ENCODE assay signal across 8 cellular contexts in the genomic region with DNA sequence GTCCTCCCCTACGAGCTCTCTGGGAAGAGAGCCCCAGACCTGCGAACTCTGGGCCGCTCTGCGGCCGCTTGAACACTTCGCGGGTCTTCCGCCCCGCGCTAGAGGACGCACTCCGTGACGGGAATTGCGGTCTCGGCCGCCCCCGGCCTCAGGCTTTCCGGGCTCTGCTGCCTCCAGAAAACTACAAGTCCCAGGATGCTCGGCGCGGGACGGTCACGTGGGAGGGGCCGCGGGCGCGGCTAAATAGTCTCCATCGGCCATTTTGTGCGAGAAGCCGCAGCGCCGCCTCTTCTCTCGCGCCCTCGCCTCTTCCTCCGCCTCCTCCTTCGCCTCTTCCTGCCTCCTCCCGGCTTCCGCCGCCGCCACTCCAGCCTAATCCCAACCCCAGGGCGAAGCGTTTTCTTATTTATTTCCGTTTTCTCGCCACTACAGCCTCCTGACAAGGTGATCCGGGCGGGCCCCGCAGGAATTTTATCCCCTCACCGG. TPM values are rescaled to one million over a fixed set of nuclear protein-coding genes. Genes with fewer than 3 reads are reported as not detected.
DNase-seq lines count a peak whose midpoint lies in the region; ATAC-seq, FAIRE-seq and TF ChIP-seq lines count a peak whose summit lies in the region.

A gene (plus strand): TSS at position 269 of the 486 bp plus-strand sequence. CDS start 235 bp downstream, outside the sequence.

- intact Hi-C loops in left ventricle myocardium superior (cut with micrococcal nuclease) = no loop called here
- intact Hi-C loops in psoas muscle (cut with DNase I) = loop anchor here in 1 of 2 donors (10.0 kb wide), 1 partner anchor 905 kb away; a partner anchor contains a TSS
- intact Hi-C loops in vagina (cut with DNase I) = no loop called here

- H3K4me3 Mint-ChIP-seq in T-helper 1 cell treated with Interleukin-12 subunit alpha and Interleukin-12 subunit beta and Interleukin-4 antibody, amounts not matched to agents 30 μg/mL and 1 μg/mL, for 36 hours = peak within 1 kb of the TSS; percentile 100

- peak within 1 kb of the TSS; percentile 85 for H3K4me3 ChIP-seq in psoas muscle
- H3K4me3 ChIP-seq in vagina = peak within 1 kb of the TSS; percentile 68 to 71

- 0% methylated on average over 44 to 49 of the region's 49 CpGs for WGBS in psoas muscle, 3 donors

- H3K27me3 Mint-ChIP-seq in T-helper 1 cell treated with Interleukin-12 subunit alpha and Interleukin-12 subunit beta and Interleukin-4 antibody, amounts not matched to agents 30 μg/mL and 1 μg/mL, for 36 hours (ENCODE audit: low read depth) = no peaks in the 10 kb centered on the region

- DNase-seq in GM12892 (ENCODE audit: insufficient read length) (peak; percentile 78), NCI-H146 treated with DMSO at 0.1 percent for 48 hours (lab: John Stamatoyannopoulos, UW; ENCODE audit: unreplicated experiment) (peak; percentile 85), amygdala (lab: John Stamatoyannopoulos, UW) (peak; percentile 61 to 99 (median 96)), left ventricle myocardium superior (peak; percentile 99), psoas muscle (peak; percentile 98 to 99), vagina (ENCODE audit: extremely low spot score in 2 of 2) (peak; percentile 99)

- FAIRE-seq in GM12892 (lab: Jason Lieb, UNC) = peak; percentile 98

- peak within 1 kb of the TSS; percentile 97 for H3K27ac Mint-ChIP-seq in T-helper 1 cell treated with Interleukin-12 subunit alpha and Interleukin-12 subunit beta and Interleukin-4 antibody, amounts not matched to agents 30 μg/mL and 1 μg/mL, for 36 hours

- no peaks in the 10 kb centered on the region for H3K9me3 Mint-ChIP-seq in T-helper 1 cell treated with Interleukin-12 subunit alpha and Interleukin-12 subunit beta and Interleukin-4 antibody, amounts not matched to agents 30 μg/mL and 1 μg/mL, for 36 hours

- H3K9me3 ChIP-seq in psoas muscle (no peaks in the 10 kb centered on the region), vagina (no peaks in the 10 kb centered on the region)

- no peaks in the 10 kb centered on the region for H3K27me3 ChIP-seq in psoas muscle (ENCODE audit: insufficient read depth in 3 of 3, low read length in 2 of 3)
- no peaks in the 10 kb centered on the region for H3K27me3 ChIP-seq in vagina

- H3K27ac ChIP-seq in psoas muscle (peak within 1 kb of the TSS; percentile 96), vagina (peak within 1 kb of the TSS; percentile 90)

- peaks cover 41% of the 10 kb centered on the region for H3K4me1 ChIP-seq in psoas muscle
- peaks cover 33% of the 10 kb centered on the region for H3K4me1 ChIP-seq in vagina

- H3K36me3 ChIP-seq in psoas muscle (ENCODE audit: insufficient read depth in 1 of 2, low read depth in 1 of 2) (peaks cover 3 to 35% of the 10 kb centered on the region in 2 donors), vagina (peaks cover 0 to 28% of the 10 kb centered on the region in 2 donors)

- peak; percentile 90 for ATAC-seq in HG02870 (IDR thresholded peaks at IDR 0.05; ENCODE audit: unreplicated experiment)
- ATAC-seq in left ventricle myocardium superior = peak; percentile 89
- peak; percentile 96 to 98 (median 98) for ATAC-seq in psoas muscle

- TF ChIP-seq POLR2A in GM12892 (IDR thresholded peaks at IDR 0.05; ENCODE audit: low read depth, low read length) (peak; percentile 88), vagina (IDR thresholded peaks at IDR 0.05) (peak; percentile 27 to 94)

- peaks cover 17% of the 10 kb centered on the region for H3K4me1 Mint-ChIP-seq in T-helper 1 cell treated with Interleukin-12 subunit alpha and Interleukin-12 subunit beta and Interleukin-4 antibody, amounts not matched to agents 30 μg/mL and 1 μg/mL, for 36 hours (ENCODE audit: low read depth)

- TF ChIP-seq CTCF in psoas muscle (IDR thresholded peaks at IDR 0.05) (peak; percentile 90), vagina (IDR thresholded peaks at IDR 0.05) (peak; percentile 81 to 95 (median 84))

- peaks cover 24% of the 10 kb centered on the region for H3K36me3 Mint-ChIP-seq in T-helper 1 cell treated with Interleukin-12 subunit alpha and Interleukin-12 subunit beta and Interleukin-4 antibody, amounts not matched to agents 30 μg/mL and 1 μg/mL, for 36 hours (ENCODE audit: low read depth)

RNA-seq across cellular contexts. Expression of the gene that starts here (rescaled TPM):
- 52.2 TPM for polyA plus RNA-seq in GM12892 (2012; ENCODE audit: missing spikeins)
- total RNA-seq in left ventricle myocardium superior = 329 TPM
- 10 to 100 TPM; 60.1 to 75.8 (median 66.8) TPM for total RNA-seq in psoas muscle
- polyA plus RNA-seq in psoas muscle = 100 to 1,000 TPM in 2 of 3 donors, 10 to 100 TPM in 1; 86.1 to 205 (median 103) TPM
- total RNA-seq in vagina = 18.9 TPM

Comparison
In these comparisons a context has a peak if more than half of its experiments do, and no peak if none do; other contexts are left out.
1. Peak in every context shown above with its lines: DNase-seq, ATAC-seq, H3K4me3 ChIP-seq and H3K27ac ChIP-seq.